11 cellular contexts compared by ENCODE assay signal in the genomic region with DNA sequence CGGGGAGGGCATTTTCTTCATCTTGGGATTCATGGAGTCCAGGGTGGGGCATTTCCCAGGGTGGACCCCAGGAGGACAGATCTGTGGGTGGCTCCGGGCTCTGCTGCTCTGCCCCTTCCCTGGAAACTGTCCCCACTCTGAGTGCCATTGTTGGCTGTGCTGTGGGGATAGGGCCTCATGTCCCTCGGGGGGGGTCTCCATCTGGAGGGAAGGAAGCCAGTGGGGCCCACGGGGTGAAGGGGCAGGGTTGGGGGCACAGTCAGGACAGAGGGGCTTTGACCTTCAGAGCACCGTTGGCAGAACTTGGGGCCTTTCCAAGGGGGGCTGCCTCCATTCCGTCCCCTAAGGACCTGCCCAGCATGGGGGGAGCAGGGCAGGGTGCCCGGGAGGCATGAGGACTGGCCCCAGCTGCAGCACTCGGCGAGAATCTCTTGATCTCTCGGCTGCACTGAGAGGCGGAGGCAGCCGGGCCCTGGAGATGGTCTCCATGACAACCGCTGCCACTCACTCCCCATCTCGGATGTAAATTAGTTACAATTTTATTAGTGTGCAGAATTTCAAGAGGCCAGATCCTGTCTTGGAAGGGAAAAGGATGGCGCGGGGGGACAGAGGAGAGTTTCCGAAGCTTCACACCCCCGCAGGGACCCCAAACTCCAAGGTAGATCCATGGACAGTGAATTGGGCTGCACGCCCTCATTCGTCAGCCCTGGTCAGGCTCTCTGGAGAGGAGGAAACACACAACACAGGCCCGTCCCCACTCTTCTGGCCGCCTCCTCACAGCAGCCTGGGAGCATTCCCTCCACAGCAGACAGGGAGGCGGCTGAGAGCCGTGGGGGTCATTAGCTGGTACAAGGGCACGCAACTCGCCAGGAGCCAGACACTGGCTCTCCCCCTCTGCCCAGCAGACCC.
DNase-seq lines count a peak whose midpoint lies in the region; TF ChIP-seq lines count a peak whose summit lies in the region.
"Had no signal": no experiment of that assay in that cellular context is flagged by ENCODE, and none has a peak within 500 bp of the region (broad histone marks: within the 10 kb centered on the region; RNA-seq: fewer than 3 reads in every experiment).

No MANE protein-coding gene starts in this region.

- H3K27me3 ChIP-seq in BLaER1, result no peaks in the 10 kb centered on the region
- no peaks in the 10 kb centered on the region for H3K27me3 ChIP-seq in Karpas-422 (ENCODE audit: low read length)
- H3K27me3 ChIP-seq in neural cell (ENCODE audit: insufficient read depth, low read depth, low read length), result no peaks in the 10 kb centered on the region

- H2AFZ ChIP-seq in Karpas-422 (ENCODE audit: low read length) (no peak overlapping the region), neural cell (ENCODE audit: low read depth, low read length) (no peak overlapping the region)

- no peaks in the 10 kb centered on the region for H3F3A ChIP-seq in neural cell (ENCODE audit: insufficient read depth, low read length, poor library complexity, severe bottlenecking)

- H3K4me3 ChIP-seq in BLaER1 (no peak overlapping the region), Karpas-422 (ENCODE audit: low read length) (no peak overlapping the region), neural cell (ENCODE audit: low read length) (peak overlapping the region; percentile 55)

- H3K36me3 ChIP-seq in BLaER1 (no peaks in the 10 kb centered on the region), Karpas-422 (ENCODE audit: insufficient read depth, low read length) (no peaks in the 10 kb centered on the region), neural cell (ENCODE audit: insufficient read depth, low read length) (no peaks in the 10 kb centered on the region)
- H3K36me3 ChIP-seq: WERI-Rb-1 had no signal

- peak overlapping the region; percentile 84 for H3K4me2 ChIP-seq in BLaER1
- H3K4me2 ChIP-seq in Karpas-422 (ENCODE audit: low read depth, low read length, poor library complexity, severe bottlenecking), result no peak overlapping the region
- peak overlapping the region; percentile 59 for H3K4me2 ChIP-seq in neural cell (ENCODE audit: low read length)

- H3K4me1 ChIP-seq in BLaER1 (peaks cover 51% of the 10 kb centered on the region), Karpas-422 (ENCODE audit: low read length) (peaks cover 9% of the 10 kb centered on the region)

- TF ChIP-seq RAD21 in neural cell (conservative IDR thresholded peaks at IDR 0.05), result no peak

- no peaks in the 10 kb centered on the region for H3K79me2 ChIP-seq in Karpas-422 (ENCODE audit: low read length)
- no peaks in the 10 kb centered on the region for H3K79me2 ChIP-seq in neural cell (replicated peaks; ENCODE audit: insufficient read depth, low read length)

- DNase-seq in Karpas-422 (peak; percentile 71), NCI-H774 (lab: John Stamatoyannopoulos, UW) (peak; percentile 21), GM10266 (ENCODE audit: extremely low spot score) (no peak), NOMO-1 treated with DMSO at 0.1 percent for 48 hours (lab: John Stamatoyannopoulos, UW; ENCODE audit: unreplicated experiment) (no peak), NCI-H2081 treated with DMSO at 0.1 percent for 48 hours (lab: John Stamatoyannopoulos, UW) (no peak)
- DNase-seq: activated naive CD4-positive, alpha-beta T cell treated with anti-CD3 and anti-CD28 coated beads for 36 hours; OCI-M1; WERI-Rb-1 had no signal

- TF ChIP-seq EP300 in neural cell (conservative IDR thresholded peaks at IDR 0.05; ENCODE audit: poor library complexity, severe bottlenecking), result no peak

- H3K9me2 ChIP-seq in Karpas-422 (replicated peaks; ENCODE audit: insufficient read depth, low read length) (0 out of 2 replicates have a peak, but pooled peaks cover 5% of the 10 kb centered on the region), neural cell (ENCODE audit: insufficient read depth, low read length) (no peaks in the 10 kb centered on the region)

- H3K27ac ChIP-seq in BLaER1, result peak overlapping the region; percentile 35; the same call in 1 of the 2 replicates
- H3K27ac ChIP-seq in Karpas-422 (ENCODE audit: low read length), result no peak overlapping the region
- H3K27ac ChIP-seq in neural cell (ENCODE audit: low read length), result peak overlapping the region; percentile 91
- H3K27ac ChIP-seq: epithelial cell of prostate, WERI-Rb-1 had no signal

- TF ChIP-seq CTCF in neural cell (IDR thresholded peaks at IDR 0.05; ENCODE audit: poor library complexity, severe bottlenecking), result no peak
- TF ChIP-seq CTCF in GM10266 (IDR thresholded peaks at IDR 0.05; ENCODE audit: control insufficient read depth, insufficient read depth, low read depth, missing control alignments), result no peak

- no peaks in the 10 kb centered on the region for H4K20me1 ChIP-seq in BLaER1
- H4K20me1 ChIP-seq in Karpas-422 (ENCODE audit: insufficient read depth, low read depth, low read length), result no peaks in the 10 kb centered on the region
- H4K20me1 ChIP-seq in neural cell (ENCODE audit: insufficient read depth), result no peaks in the 10 kb centered on the region

- no peak overlapping the region for H3K9ac ChIP-seq in BLaER1
- no peak overlapping the region for H3K9ac ChIP-seq in Karpas-422 (ENCODE audit: low read length)
- peak overlapping the region; percentile 66 for H3K9ac ChIP-seq in neural cell (ENCODE audit: low read length)

- H3K9me3 ChIP-seq in BLaER1, result no peaks in the 10 kb centered on the region
- no peaks in the 10 kb centered on the region for H3K9me3 ChIP-seq in Karpas-422 (ENCODE audit: low read length)
- no peaks in the 10 kb centered on the region for H3K9me3 ChIP-seq in neural cell (ENCODE audit: low read length)

TF ChIP-seq in neural cell, 6 proteins besides CTCF, POLR2A, EP300 and RAD21:
- TF ChIP-seq SMC3 (conservative IDR thresholded peaks at IDR 0.05; ENCODE audit: poor library complexity) (peak; percentile 13), EZH2 (IDR thresholded peaks at IDR 0.05; ENCODE audit: borderline replicate concordance, insufficient read depth, low read length, poor library complexity, severe bottlenecking) (no peak)
- TF ChIP-seq, protein P1, sequence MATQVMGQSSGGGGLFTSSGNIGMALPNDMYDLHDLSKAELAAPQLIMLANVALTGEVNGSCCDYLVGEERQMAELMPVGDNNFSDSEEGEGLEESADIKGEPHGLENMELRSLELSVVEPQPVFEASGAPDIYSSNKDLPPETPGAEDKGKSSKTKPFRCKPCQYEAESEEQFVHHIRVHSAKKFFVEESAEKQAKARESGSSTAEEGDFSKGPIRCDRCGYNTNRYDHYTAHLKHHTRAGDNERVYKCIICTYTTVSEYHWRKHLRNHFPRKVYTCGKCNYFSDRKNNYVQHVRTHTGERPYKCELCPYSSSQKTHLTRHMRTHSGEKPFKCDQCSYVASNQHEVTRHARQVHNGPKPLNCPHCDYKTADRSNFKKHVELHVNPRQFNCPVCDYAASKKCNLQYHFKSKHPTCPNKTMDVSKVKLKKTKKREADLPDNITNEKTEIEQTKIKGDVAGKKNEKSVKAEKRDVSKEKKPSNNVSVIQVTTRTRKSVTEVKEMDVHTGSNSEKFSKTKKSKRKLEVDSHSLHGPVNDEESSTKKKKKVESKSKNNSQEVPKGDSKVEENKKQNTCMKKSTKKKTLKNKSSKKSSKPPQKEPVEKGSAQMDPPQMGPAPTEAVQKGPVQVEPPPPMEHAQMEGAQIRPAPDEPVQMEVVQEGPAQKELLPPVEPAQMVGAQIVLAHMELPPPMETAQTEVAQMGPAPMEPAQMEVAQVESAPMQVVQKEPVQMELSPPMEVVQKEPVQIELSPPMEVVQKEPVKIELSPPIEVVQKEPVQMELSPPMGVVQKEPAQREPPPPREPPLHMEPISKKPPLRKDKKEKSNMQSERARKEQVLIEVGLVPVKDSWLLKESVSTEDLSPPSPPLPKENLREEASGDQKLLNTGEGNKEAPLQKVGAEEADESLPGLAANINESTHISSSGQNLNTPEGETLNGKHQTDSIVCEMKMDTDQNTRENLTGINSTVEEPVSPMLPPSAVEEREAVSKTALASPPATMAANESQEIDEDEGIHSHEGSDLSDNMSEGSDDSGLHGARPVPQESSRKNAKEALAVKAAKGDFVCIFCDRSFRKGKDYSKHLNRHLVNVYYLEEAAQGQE (IDR thresholded peaks at IDR 0.05; ENCODE audit: borderline replicate concordance), result peak; percentile 37

Comparison
In these comparisons a context has a peak if more than half of its experiments do, and no peak if none do; other contexts are left out.
1. DNase-seq: peak in Karpas-422 (single experiment) and NCI-H774 (single experiment); none in GM10266 (single experiment), NOMO-1 treated with DMSO at 0.1 percent for 48 hours (single experiment) and NCI-H2081 treated with DMSO at 0.1 percent for 48 hours (single experiment).